Comparison of ENCODE assay signal across 8 cellular contexts in the genomic region with DNA sequence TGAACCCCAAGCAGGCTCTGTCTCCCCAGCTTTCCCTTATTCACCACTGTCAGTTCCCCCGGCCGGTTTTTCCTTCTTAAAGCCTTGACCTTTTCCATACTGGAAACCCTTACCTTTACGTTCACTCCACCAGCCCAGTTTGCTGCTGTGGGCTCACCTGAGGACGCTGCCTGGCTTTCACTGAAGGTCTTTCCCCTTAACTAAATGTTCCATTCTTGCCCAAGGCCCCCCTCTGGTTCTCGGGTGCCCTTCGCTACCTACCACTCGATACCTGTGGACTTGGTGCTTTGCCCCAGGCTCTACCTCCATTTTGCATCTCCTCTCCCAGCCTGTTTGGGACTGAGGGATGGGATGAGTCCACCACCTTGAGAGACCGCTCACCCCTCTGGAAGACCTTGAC. TPM values are rescaled to one million over a fixed set of nuclear protein-coding genes. Genes with fewer than 3 reads are reported as not detected.
A peak's percentile ranks its signal among the peaks of the same experiment; 100 is the strongest.
DNase-seq lines count a peak whose midpoint lies in the region; ATAC-seq and TF ChIP-seq lines count a peak whose summit lies in the region.

No MANE protein-coding gene starts in this region.

- peaks cover 24% of the 10 kb centered on the region for H3K79me2 ChIP-seq in SU-DHL-6 (ENCODE audit: insufficient read depth, low read length)

- no peaks in the 10 kb centered on the region for H3K9me2 ChIP-seq in SU-DHL-6 (replicated peaks; ENCODE audit: insufficient read depth, low read length)

- no peaks in the 10 kb centered on the region for H3K9me3 ChIP-seq in SU-DHL-6 (ENCODE audit: insufficient read depth, low read length)

- H3K4me3 ChIP-seq in GM12865 (ENCODE audit: low read depth, low read length) (peak overlapping the region; percentile 77), SU-DHL-6 (ENCODE audit: insufficient read depth, low read length, poor library complexity, severe bottlenecking) (peak overlapping the region; percentile 83), fibroblast of the aortic adventitia (ENCODE audit: low read depth, low read length) (peak overlapping the region; percentile 97)

- H4K20me1 ChIP-seq in SU-DHL-6 (ENCODE audit: low read depth, low read length) = no peaks in the 10 kb centered on the region

- no peaks in the 10 kb centered on the region for H3K36me3 ChIP-seq in SU-DHL-6 (ENCODE audit: low read length)

- TF ChIP-seq CTCF in GM12865 (IDR thresholded peaks at IDR 0.05; ENCODE audit: insufficient read depth, low read depth, low read length, missing control alignments) (no peak), SU-DHL-6 (IDR thresholded peaks at IDR 0.05; ENCODE audit: insufficient read depth, low read length, poor library complexity, severe bottlenecking) (no peak), fibroblast of the aortic adventitia (IDR thresholded peaks at IDR 0.05; ENCODE audit: insufficient read depth, low read length) (no peak)

- H2AFZ ChIP-seq in SU-DHL-6 (ENCODE audit: low read depth, low read length, severe bottlenecking) = no peak overlapping the region

- H3K4me2 ChIP-seq in SU-DHL-6 (ENCODE audit: low read depth, low read length, poor library complexity, severe bottlenecking) = peak overlapping the region; percentile 80

- H3K27ac ChIP-seq in SU-DHL-6 (ENCODE audit: low read depth, low read length) = no peak overlapping the region

- ATAC-seq in GM18517 (IDR thresholded peaks at IDR 0.05; ENCODE audit: unreplicated experiment) = no peak
- no peak for ATAC-seq in GM18909 (IDR thresholded peaks at IDR 0.05; ENCODE audit: poor library complexity, unreplicated experiment)

- DNase-seq in GM12865 (ENCODE audit: low read depth) = no peak
- no peak for DNase-seq in fibroblast of the aortic adventitia (ENCODE audit: low read depth)
- peak; percentile 30 for DNase-seq in retina
- DNase-seq in HPDE6-E6E7 (ENCODE audit: extremely low spot score) = no peak
- no peak for DNase-seq in NCI-H1092 treated with DMSO at 0.1 percent for 48 hours (lab: John Stamatoyannopoulos, UW)

- 0 out of 2 replicates have a peak, but pooled peaks cover 6% of the 10 kb centered on the region for H3F3A ChIP-seq in SU-DHL-6 (ENCODE audit: insufficient read depth)

- H3K9ac ChIP-seq in SU-DHL-6 (ENCODE audit: low read length) = peak overlapping the region; percentile 96

- H3K27me3 ChIP-seq in SU-DHL-6 (ENCODE audit: low read length) = no peaks in the 10 kb centered on the region

RNA-seq across cellular contexts. Expression of a gene that starts 0.9 kb away (rescaled TPM):
- 364 and 380 TPM in 2 replicates for total RNA-seq in fibroblast of the aortic adventitia (ENCODE audit: low replicate concordance)

RNA-seq across cellular contexts. Expression of a gene that starts 10.5 kb away (rescaled TPM):
- total RNA-seq in fibroblast of the aortic adventitia (ENCODE audit: low replicate concordance) = 32.4 and 49.4 TPM in 2 replicates

RNA-seq across cellular contexts. Expression of a gene that starts 20.3 kb away (rescaled TPM):
- total RNA-seq in fibroblast of the aortic adventitia (ENCODE audit: low replicate concordance) = 28.2 and 66.8 TPM in 2 replicates

RNA-seq across cellular contexts. Expression of a gene that starts 40.3 kb away (rescaled TPM):
- total RNA-seq in fibroblast of the aortic adventitia (ENCODE audit: low replicate concordance) = 18.4 and 28.1 TPM in 2 replicates

RNA-seq across cellular contexts. Expression of a gene that starts 53.9 kb away (rescaled TPM):
- total RNA-seq in fibroblast of the aortic adventitia (ENCODE audit: low replicate concordance) = 0.72 TPM in 1 of 2 replicates, not detected in the other
